11 cellular contexts compared by ENCODE assay signal in genomic region chr6:169188051-169188863, GRCh38.
A peak's percentile ranks its signal among the peaks of the same experiment; 100 is the strongest.
DNase-seq lines count a peak whose midpoint lies in the region; ATAC-seq and TF ChIP-seq lines count a peak whose summit lies in the region.
"Had no signal": no experiment of that assay in that cellular context is flagged by ENCODE, and none has a peak within 500 bp of the region (broad histone marks: within the 10 kb centered on the region; RNA-seq: fewer than 3 reads in every experiment).

No MANE protein-coding gene starts in this region.

- TF ChIP-seq CTCF in OCI-LY3 (IDR thresholded peaks at IDR 0.05; ENCODE audit: low read depth, low read length), result no peak
- TF ChIP-seq CTCF in Calu3 (IDR thresholded peaks at IDR 0.05; ENCODE audit: unreplicated experiment), result no peak

- H3K9me3 ChIP-seq in OCI-LY3 (ENCODE audit: insufficient read depth, low read length), result no peaks in the 10 kb centered on the region

- no peak overlapping the region for H3K9ac ChIP-seq in OCI-LY3 (ENCODE audit: low read length)

- no peak overlapping the region for H3K4me3 ChIP-seq in OCI-LY3 (ENCODE audit: low read length)

- peak; percentile 75 for ATAC-seq in activated CD8-positive, alpha-beta memory T cell treated with anti-CD3 and anti-CD28 coated beads, Interleukin-2, amount 10 ng/mL, durations not matched to agents 7 days and 5 days
- ATAC-seq in stimulated activated naive CD8-positive, alpha-beta T cell treated with anti-CD3 and anti-CD28 coated beads, Interleukin-15, amount 100 ng/mL, for 72 hours, result peak; percentile 62
- ATAC-seq in GM18519 (IDR thresholded peaks at IDR 0.05; ENCODE audit: low FRiP score, unreplicated experiment), result no peak

- H3K27ac ChIP-seq in OCI-LY3 (ENCODE audit: low read length), result no peak overlapping the region
- no peak overlapping the region for H3K27ac ChIP-seq in epithelial cell of prostate

- no TSS peak for BruUV-seq in Calu3 (replicated peaks; lab: Mats Ljungman, UMichigan)

- peak; percentile 63 for DNase-seq in activated CD8-positive, alpha-beta memory T cell treated with anti-CD3 and anti-CD28 coated beads, Interleukin-2, amount 10 ng/mL, durations not matched to agents 7 days and 5 days
- DNase-seq in activated CD8-positive, alpha-beta memory T cell treated with anti-CD3 and anti-CD28 coated beads, Interleukin-2, amount 50 U/mL, for 4 hours, result no peak
- DNase-seq in epithelial cell of prostate (ENCODE audit: low read depth, low spot score) (peak; percentile 31), medulla oblongata (ENCODE audit: extremely low spot score) (no peak), Calu3 (no peak)
- no peak for DNase-seq in stimulated activated naive CD8-positive, alpha-beta T cell treated with anti-CD3 and anti-CD28 coated beads, Interleukin-15, amount 100 ng/mL, for 72 hours
- DNase-seq: NCI-H510A had no signal

- no peak overlapping the region for H3K4me3 Mint-ChIP-seq in activated CD8-positive, alpha-beta memory T cell treated with anti-CD3 and anti-CD28 coated beads, Interleukin-2, amount 10 ng/mL, durations not matched to agents 7 days and 5 days
- H3K4me3 Mint-ChIP-seq in stimulated activated naive CD8-positive, alpha-beta T cell treated with anti-CD3 and anti-CD28 coated beads, Interleukin-15, amount 100 ng/mL, for 72 hours, result no peak overlapping the region
- H3K4me3 Mint-ChIP-seq in Calu3 (ENCODE audit: low read depth, unreplicated experiment), result no peak overlapping the region
- H3K4me3 Mint-ChIP-seq: mesothelial cell of epicardium had no signal

- CTCF ChIA-PET in activated CD8-positive, alpha-beta memory T cell treated with anti-CD3 and anti-CD28 coated beads, Interleukin-2, amount 10 ng/mL, durations not matched to agents 7 days and 5 days (lab: Charles Lee), result interaction anchor here (1.1 to 2.4 kb wide), 2 partner anchors 12 to 25 kb away, joined by 3 to 11 read pairs; no protein-coding TSS in a partner anchor
- CTCF ChIA-PET in Calu3 (lab: Charles Lee), result interaction anchor here (0.7 to 0.8 kb wide), 2 partner anchors 25 to 29 kb away, joined by 5 to 6 read pairs; no protein-coding TSS in a partner anchor

- H4K20me1 ChIP-seq in OCI-LY3 (ENCODE audit: insufficient read depth, low read length), result no peaks in the 10 kb centered on the region

- H3K79me2 ChIP-seq in OCI-LY3 (ENCODE audit: low read length), result no peaks in the 10 kb centered on the region

- H3K27me3 Mint-ChIP-seq in activated CD8-positive, alpha-beta memory T cell treated with anti-CD3 and anti-CD28 coated beads, Interleukin-2, amount 10 ng/mL, durations not matched to agents 7 days and 5 days, result peaks cover 4% of the 10 kb centered on the region
- peaks cover 14% of the 10 kb centered on the region for H3K27me3 Mint-ChIP-seq in stimulated activated naive CD8-positive, alpha-beta T cell treated with anti-CD3 and anti-CD28 coated beads, Interleukin-15, amount 100 ng/mL, for 72 hours
- peaks cover 9% of the 10 kb centered on the region for H3K27me3 Mint-ChIP-seq in Calu3 (ENCODE audit: unreplicated experiment)

- H3K27ac Mint-ChIP-seq in activated CD8-positive, alpha-beta memory T cell treated with anti-CD3 and anti-CD28 coated beads, Interleukin-2, amount 10 ng/mL, durations not matched to agents 7 days and 5 days, result peak overlapping the region; percentile 76
- H3K27ac Mint-ChIP-seq in stimulated activated naive CD8-positive, alpha-beta T cell treated with anti-CD3 and anti-CD28 coated beads, Interleukin-15, amount 100 ng/mL, for 72 hours, result peak overlapping the region in 1 of 2 donors; percentile 19
- H3K27ac Mint-ChIP-seq in Calu3 (ENCODE audit: unreplicated experiment), result no peak overlapping the region
- H3K27ac Mint-ChIP-seq: mesothelial cell of epicardium had no signal

- intact Hi-C loops in Calu3 (cut with micrococcal nuclease; ENCODE audit: unreplicated experiment), result no loop called here

- no peaks in the 10 kb centered on the region for H3K27me3 ChIP-seq in OCI-LY3 (ENCODE audit: low read depth, low read length)

- H3K4me2 ChIP-seq in OCI-LY3 (ENCODE audit: low read length), result peak overlapping the region; percentile 28

- no peaks in the 10 kb centered on the region for H3K36me3 Mint-ChIP-seq in activated CD8-positive, alpha-beta memory T cell treated with anti-CD3 and anti-CD28 coated beads, Interleukin-2, amount 10 ng/mL, durations not matched to agents 7 days and 5 days
- H3K36me3 Mint-ChIP-seq in Calu3 (ENCODE audit: insufficient read depth, unreplicated experiment), result no peaks in the 10 kb centered on the region
- H3K36me3 Mint-ChIP-seq: CD8-positive, alpha-beta memory T cell; mesothelial cell of epicardium had no signal

- peak overlapping the region; percentile 39; the same call in 1 of the 2 replicates for H2AFZ ChIP-seq in OCI-LY3 (ENCODE audit: low read depth, low read length)

- peaks cover 22% of the 10 kb centered on the region for H3K4me1 ChIP-seq in OCI-LY3 (ENCODE audit: low read length)

- peaks cover 32% of the 10 kb centered on the region for H3K4me1 Mint-ChIP-seq in activated CD8-positive, alpha-beta memory T cell treated with anti-CD3 and anti-CD28 coated beads, Interleukin-2, amount 10 ng/mL, durations not matched to agents 7 days and 5 days
- peaks cover 7% of the 10 kb centered on the region for H3K4me1 Mint-ChIP-seq in stimulated activated naive CD8-positive, alpha-beta T cell treated with anti-CD3 and anti-CD28 coated beads, Interleukin-15, amount 100 ng/mL, for 72 hours
- no peaks in the 10 kb centered on the region for H3K4me1 Mint-ChIP-seq in Calu3 (ENCODE audit: low read depth, unreplicated experiment)

- no peaks in the 10 kb centered on the region for H3K36me3 ChIP-seq in OCI-LY3 (replicated peaks; ENCODE audit: low read depth, low read length)

- H3K9me3 Mint-ChIP-seq in activated CD8-positive, alpha-beta memory T cell treated with anti-CD3 and anti-CD28 coated beads, Interleukin-2, amount 10 ng/mL, durations not matched to agents 7 days and 5 days (ENCODE audit: low read depth), result no peaks in the 10 kb centered on the region
- H3K9me3 Mint-ChIP-seq in stimulated activated naive CD8-positive, alpha-beta T cell treated with anti-CD3 and anti-CD28 coated beads, Interleukin-15, amount 100 ng/mL, for 72 hours, result no peaks in the 10 kb centered on the region
- peaks cover 4% of the 10 kb centered on the region for H3K9me3 Mint-ChIP-seq in Calu3 (ENCODE audit: low read depth, unreplicated experiment)
- H3K9me3 Mint-ChIP-seq: CD8-positive, alpha-beta memory T cell had no signal

Comparison
In these comparisons a context has a peak if more than half of its experiments do, and no peak if none do; other contexts are left out.
1. DNase-seq: peak in activated CD8-positive, alpha-beta memory T cell treated with anti-CD3 and anti-CD28 coated beads, Interleukin-2, amount 10 ng/mL, durations not matched to agents 7 days and 5 days (single experiment) and epithelial cell of prostate (single experiment); none in activated CD8-positive, alpha-beta memory T cell treated with anti-CD3 and anti-CD28 coated beads, Interleukin-2, amount 50 U/mL, for 4 hours (single experiment), stimulated activated naive CD8-positive, alpha-beta T cell treated with anti-CD3 and anti-CD28 coated beads, Interleukin-15, amount 100 ng/mL, for 72 hours (0 of 2), medulla oblongata (single experiment) and Calu3 (single experiment).